1 cellular context compared by ENCODE assay signal in the genomic region with DNA sequence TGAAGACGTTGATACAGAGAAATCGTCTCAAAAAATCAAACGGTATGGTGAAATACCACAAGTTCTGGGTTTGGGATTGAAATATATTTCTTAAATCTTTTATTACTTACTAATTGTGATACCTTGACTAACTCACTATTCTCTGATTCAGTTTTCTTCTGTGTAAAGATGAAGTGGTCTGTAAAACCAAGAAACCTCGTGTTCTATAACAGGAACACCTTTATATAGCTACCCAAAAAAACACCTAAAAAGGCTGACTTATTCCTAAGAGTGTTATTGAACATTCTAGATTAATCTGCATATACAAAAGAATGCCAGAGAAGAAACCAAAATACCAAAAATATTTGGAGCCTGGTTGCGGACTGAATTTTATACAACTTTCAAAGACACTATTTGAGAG.
TF ChIP-seq lines count a peak whose summit lies in the region.

No MANE protein-coding gene starts in this region.

TF ChIP-seq in HepG2, 621 proteins besides CTCF, POLR2A, EP300 and RAD21:
- TF ChIP-seq NFE2L1 (CRISPR knock-in tag; IDR thresholded peaks at IDR 0.05; ENCODE audit: borderline replicate concordance) = no peak
- TF ChIP-seq BCLAF1 (IDR thresholded peaks at IDR 0.05) = no peak
- no peak for TF ChIP-seq POLR2AphosphoS5 (IDR thresholded peaks at IDR 0.05; ENCODE audit: low read depth, low read length)
- TF ChIP-seq KDM2A (CRISPR knock-in tag; IDR thresholded peaks at IDR 0.05; ENCODE audit: borderline replicate concordance, low read depth) = no peak
- TF ChIP-seq KAT7 (CRISPR knock-in tag; IDR thresholded peaks at IDR 0.05; ENCODE audit: borderline replicate concordance) = no peak
- TF ChIP-seq ZNF333 (CRISPR knock-in tag; IDR thresholded peaks at IDR 0.05; ENCODE audit: borderline replicate concordance) = no peak
- no peak for TF ChIP-seq ZNF160 (CRISPR knock-in tag; IDR thresholded peaks at IDR 0.05)
- TF ChIP-seq ZNF781 (CRISPR knock-in tag; IDR thresholded peaks at IDR 0.05; ENCODE audit: borderline replicate concordance, not compliant biosample characterization) = no peak
